ENCODE assay signal across 8 cellular contexts in the genomic region with DNA sequence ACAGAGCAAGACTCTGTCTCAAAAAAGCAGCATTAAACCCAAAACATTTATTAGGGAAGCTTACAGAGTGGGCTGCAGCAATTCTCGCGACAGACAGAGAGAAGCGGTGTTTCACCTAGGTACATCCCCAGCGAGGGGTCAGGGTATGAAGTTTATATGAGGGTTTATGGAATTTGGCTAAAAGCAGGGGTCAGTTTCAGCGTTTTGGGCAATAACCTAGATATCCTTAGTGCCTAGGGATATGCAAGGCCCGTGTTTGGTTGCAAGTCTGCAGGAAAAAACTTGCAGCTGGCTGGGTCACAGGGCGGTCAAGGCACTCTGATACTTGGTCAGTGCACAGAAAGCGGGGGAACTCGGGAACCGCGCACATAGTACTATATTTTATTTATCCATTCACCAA. TPM values are rescaled to one million over a fixed set of nuclear protein-coding genes. Genes with fewer than 3 reads are reported as not detected.
DNase-seq lines count a peak whose midpoint lies in the region; ATAC-seq, FAIRE-seq and TF ChIP-seq lines count a peak whose summit lies in the region.

No MANE protein-coding gene starts in this region.

- no peak for FAIRE-seq in D721Med (lab: Jason Lieb, UNC)

- POLR2A ChIA-PET in T-cell (lab: Charles Lee): no interaction called here

- peak overlapping the region; percentile 73 to 99 (median 99) for H3K4me3 Mint-ChIP-seq in T-cell

- H3K4me3 ChIP-seq in fibroblast of mammary gland (ENCODE audit: control insufficient read depth, low read depth, low read length) (peak overlapping the region; percentile 94), rectal smooth muscle tissue (ENCODE audit: low read length) (peak overlapping the region; percentile 93)

- no peaks in the 10 kb centered on the region for H3K9me3 Mint-ChIP-seq in T-cell

- H3K4me1 Mint-ChIP-seq in T-cell: peaks cover 26 to 28% (median 27%) of the 10 kb centered on the region in 3 donors

- TF ChIP-seq CTCF in fibroblast of mammary gland (conservative IDR thresholded peaks at IDR 0.05; ENCODE audit: control insufficient read depth, insufficient read depth, low read depth, low read length) (no peak), D721Med (IDR thresholded peaks at IDR 0.05; ENCODE audit: insufficient read depth, missing control alignments) (no peak)

- H3K4me1 ChIP-seq in rectal smooth muscle tissue (ENCODE audit: control insufficient read depth, insufficient read depth, low read length): peaks cover 9% of the 10 kb centered on the region

- H3K36me3 Mint-ChIP-seq in T-cell: peaks cover 22% of the 10 kb centered on the region

- H3K27me3 ChIP-seq in rectal smooth muscle tissue (ENCODE audit: control insufficient read depth, insufficient read depth, low read length): no peaks in the 10 kb centered on the region

- H3K27me3 Mint-ChIP-seq in T-cell: no peaks in the 10 kb centered on the region

- H3K27ac ChIP-seq in rectal smooth muscle tissue (ENCODE audit: low read depth, low read length): no peak overlapping the region

- peak overlapping the region; percentile 31 to 66 for H3K27ac Mint-ChIP-seq in T-cell

- H3K36me3 ChIP-seq in rectal smooth muscle tissue (ENCODE audit: control insufficient read depth, insufficient read depth, low read length): peaks cover 8% of the 10 kb centered on the region

- CTCF ChIA-PET in T-cell (lab: Charles Lee): no interaction called here

- ATAC-seq in T-cell (replicated peaks in 1 of 4): no peak

- H3K9ac ChIP-seq in rectal smooth muscle tissue (ENCODE audit: low read length): no peak overlapping the region

- peak; percentile 61 for DNase-seq in activated CD8-positive, alpha-beta memory T cell treated with anti-CD3 and anti-CD28 coated beads for 24 hours
- no peak for DNase-seq in activated CD8-positive, alpha-beta memory T cell treated with anti-CD3 and anti-CD28 coated beads, Interleukin-2, amount 50 U/mL, for 4 hours
- no peak for DNase-seq in T-cell
- DNase-seq in fibroblast of mammary gland (ENCODE audit: low read depth): peak; percentile 25
- no peak for DNase-seq in stimulated activated CD4-positive, alpha-beta T cell treated with anti-CD3 and anti-CD28 coated beads, Interleukin-12 subunit alpha, Interleukin-12 subunit beta, amount 100 ng/mL, for 4 hours
- no peak for DNase-seq in AML-193 (lab: John Stamatoyannopoulos, UW)
- no peak for DNase-seq in D721Med (ENCODE audit: insufficient read length, low spot score)

RNA-seq across cellular contexts. Expression of a gene that starts 0.6 kb away (rescaled TPM):
- 10 to 100 TPM; 15.5 to 30.5 (median 29.1) TPM for total RNA-seq in T-cell

RNA-seq across cellular contexts. Expression of a gene that starts 48.1 kb away (rescaled TPM):
- total RNA-seq in T-cell: 10 to 100 TPM; 26.0 to 35.7 (median 33.1) TPM

RNA-seq across cellular contexts. Expression of a gene that starts 48.5 kb away (rescaled TPM):
- 100 to 1,000 TPM; 446 to 594 (median 461) TPM for total RNA-seq in T-cell

Comparison
In these comparisons a context has a peak if more than half of its experiments do, and no peak if none do; other contexts are left out.
1. DNase-seq: peak in activated CD8-positive, alpha-beta memory T cell treated with anti-CD3 and anti-CD28 coated beads for 24 hours (single experiment) and fibroblast of mammary gland (single experiment); none in activated CD8-positive, alpha-beta memory T cell treated with anti-CD3 and anti-CD28 coated beads, Interleukin-2, amount 50 U/mL, for 4 hours (single experiment), T-cell (0 of 34), stimulated activated CD4-positive, alpha-beta T cell treated with anti-CD3 and anti-CD28 coated beads, Interleukin-12 subunit alpha, Interleukin-12 subunit beta, amount 100 ng/mL, for 4 hours (single experiment), AML-193 (0 of 2) and D721Med (single experiment).